Comparison of ENCODE assay signal across 1 cellular context in genomic region chr15:98785408-98785795, GRCh38.
TF ChIP-seq lines count a peak whose summit lies in the region.

No MANE protein-coding gene starts in this region.

TF ChIP-seq in GM23338, 12 proteins besides CTCF, POLR2A, EP300 and RAD21 (continued from another document):
- no peak for TF ChIP-seq ZNF462 (CRISPR knock-in tag; IDR thresholded peaks at IDR 0.05)
